Comparison of ENCODE assay signal across 34 cellular contexts in genomic region chr4:3054169-3054759, GRCh38. TPM values are rescaled to one million over a fixed set of nuclear protein-coding genes. Genes with fewer than 3 reads are reported as not detected.
"Had no signal": no experiment of that assay in that cellular context is flagged by ENCODE, and none has a peak within 500 bp of the region (broad histone marks: within the 10 kb centered on the region; RNA-seq: fewer than 3 reads in every experiment).

No MANE protein-coding gene starts in this region.

- H3K9ac ChIP-seq: neural progenitor cell, parathyroid adenoma had no signal

- H3K4me1 ChIP-seq: esophagus muscularis mucosa, foreskin keratinocyte, neural progenitor cell, parathyroid adenoma, sigmoid colon, tibial nerve, upper lobe of left lung had no signal

- H3K9me3 Mint-ChIP-seq: stimulated activated effector memory CD8-positive, alpha-beta T cell treated with anti-CD3 and anti-CD28 coated beads, Interleukin-12 subunit alpha, Interleukin-12 subunit beta, amount 100 ng/mL, for 72 hours had no signal

- H3K4me1 Mint-ChIP-seq: nephron; neural progenitor cell; stimulated activated effector memory CD8-positive, alpha-beta T cell treated with anti-CD3 and anti-CD28 coated beads, Interleukin-12 subunit alpha, Interleukin-12 subunit beta, amount 100 ng/mL, for 72 hours had no signal

- H3K27ac ChIP-seq: coronary artery, esophagus muscularis mucosa, foreskin keratinocyte, heart right ventricle, left lung, neural progenitor cell, parathyroid adenoma, sigmoid colon, thoracic aorta, tibial nerve, upper lobe of left lung had no signal

- H3K36me3 Mint-ChIP-seq: stimulated activated effector memory CD8-positive, alpha-beta T cell treated with anti-CD3 and anti-CD28 coated beads, Interleukin-12 subunit alpha, Interleukin-12 subunit beta, amount 100 ng/mL, for 72 hours had no signal

- H3K4me2 ChIP-seq: neural progenitor cell had no signal

- H3K36me3 ChIP-seq: esophagus muscularis mucosa, left lung, neural progenitor cell, sigmoid colon, thoracic aorta, tibial nerve, upper lobe of left lung had no signal

- ATAC-seq: foreskin keratinocyte; heart right ventricle; left cardiac atrium; left lung; naive thymus-derived CD4-positive, alpha-beta T cell; stimulated activated effector memory CD8-positive, alpha-beta T cell treated with anti-CD3 and anti-CD28 coated beads, Interleukin-12 subunit alpha, Interleukin-12 subunit beta, amount 100 ng/mL, for 72 hours had no signal

- H3K27ac Mint-ChIP-seq: naive thymus-derived CD4-positive, alpha-beta T cell; nephron; neural progenitor cell; progenitor cell of endocrine pancreas; stimulated activated effector memory CD8-positive, alpha-beta T cell treated with anti-CD3 and anti-CD28 coated beads, Interleukin-12 subunit alpha, Interleukin-12 subunit beta, amount 100 ng/mL, for 72 hours; stimulated activated naive CD8-positive, alpha-beta T cell treated with anti-CD3 and anti-CD28 coated beads, Interleukin-15, Interleukin-2, amounts not matched to agents 100 ng/mL and 50 ng/mL, for 24 hours had no signal

- H3K9me3 ChIP-seq: esophagus muscularis mucosa, sigmoid colon, thoracic aorta, tibial nerve, upper lobe of left lung had no signal

- H3K4me3 ChIP-seq: coronary artery, esophagus muscularis mucosa, heart right ventricle, left lung, neural progenitor cell, sigmoid colon, thoracic aorta, tibial nerve, upper lobe of left lung had no signal

- H3K4me3 Mint-ChIP-seq: naive thymus-derived CD4-positive, alpha-beta T cell; nephron; neural progenitor cell; stimulated activated effector memory CD8-positive, alpha-beta T cell treated with anti-CD3 and anti-CD28 coated beads, Interleukin-12 subunit alpha, Interleukin-12 subunit beta, amount 100 ng/mL, for 72 hours; stimulated activated naive CD8-positive, alpha-beta T cell treated with anti-CD3 and anti-CD28 coated beads, Interleukin-15, Interleukin-2, amounts not matched to agents 100 ng/mL and 50 ng/mL, for 24 hours had no signal

- H3K79me2 ChIP-seq: parathyroid adenoma had no signal

- H2AFZ ChIP-seq: neural progenitor cell, parathyroid adenoma had no signal

- H3K27me3 ChIP-seq: esophagus muscularis mucosa, heart right ventricle, left lung, neural progenitor cell, sigmoid colon, tibial nerve, upper lobe of left lung had no signal

- DNase-seq: dermis blood vessel endothelial cell; effector memory CD4-positive, alpha-beta T cell; foreskin keratinocyte; glutamatergic neuron; heart right ventricle; hippocampal formation; left cardiac atrium; left lung; mesenchymal stem cell; midbrain; naive thymus-derived CD4-positive, alpha-beta T cell; sigmoid colon; stimulated activated CD4-positive, alpha-beta T cell treated with anti-CD3 and anti-CD28 coated beads, Interleukin-2, amount 100 ng/mL, for 24 hours; stimulated activated CD4-positive, alpha-beta T cell treated with anti-CD3 and anti-CD28 coated beads, Interleukin-4, amount 100 ng/mL, for 24 hours; upper lobe of left lung had no signal

RNA-seq across cellular contexts. Expression of gene HTT-AS, which starts 20.1 kb away (rescaled TPM):
- total RNA-seq: dermis blood vessel endothelial cell; endothelial cell of umbilical vein; epithelial cell of proximal tubule; esophagus muscularis mucosa; fibroblast of lung; foreskin keratinocyte; heart right ventricle; kidney epithelial cell; left cardiac atrium; left lung; lower leg skin; lung microvascular endothelial cell; mucosa of gallbladder; naive thymus-derived CD4-positive, alpha-beta T cell; osteoblast; progenitor cell of endocrine pancreas; sigmoid colon; skeletal muscle tissue; thoracic aorta; tibial nerve; upper lobe of left lung had no signal
- polyA plus RNA-seq: endothelial cell of umbilical vein; fibroblast of lung; foreskin keratinocyte; heart right ventricle; naive thymus-derived CD4-positive, alpha-beta T cell; sigmoid colon had no signal
